In the genomic region with DNA sequence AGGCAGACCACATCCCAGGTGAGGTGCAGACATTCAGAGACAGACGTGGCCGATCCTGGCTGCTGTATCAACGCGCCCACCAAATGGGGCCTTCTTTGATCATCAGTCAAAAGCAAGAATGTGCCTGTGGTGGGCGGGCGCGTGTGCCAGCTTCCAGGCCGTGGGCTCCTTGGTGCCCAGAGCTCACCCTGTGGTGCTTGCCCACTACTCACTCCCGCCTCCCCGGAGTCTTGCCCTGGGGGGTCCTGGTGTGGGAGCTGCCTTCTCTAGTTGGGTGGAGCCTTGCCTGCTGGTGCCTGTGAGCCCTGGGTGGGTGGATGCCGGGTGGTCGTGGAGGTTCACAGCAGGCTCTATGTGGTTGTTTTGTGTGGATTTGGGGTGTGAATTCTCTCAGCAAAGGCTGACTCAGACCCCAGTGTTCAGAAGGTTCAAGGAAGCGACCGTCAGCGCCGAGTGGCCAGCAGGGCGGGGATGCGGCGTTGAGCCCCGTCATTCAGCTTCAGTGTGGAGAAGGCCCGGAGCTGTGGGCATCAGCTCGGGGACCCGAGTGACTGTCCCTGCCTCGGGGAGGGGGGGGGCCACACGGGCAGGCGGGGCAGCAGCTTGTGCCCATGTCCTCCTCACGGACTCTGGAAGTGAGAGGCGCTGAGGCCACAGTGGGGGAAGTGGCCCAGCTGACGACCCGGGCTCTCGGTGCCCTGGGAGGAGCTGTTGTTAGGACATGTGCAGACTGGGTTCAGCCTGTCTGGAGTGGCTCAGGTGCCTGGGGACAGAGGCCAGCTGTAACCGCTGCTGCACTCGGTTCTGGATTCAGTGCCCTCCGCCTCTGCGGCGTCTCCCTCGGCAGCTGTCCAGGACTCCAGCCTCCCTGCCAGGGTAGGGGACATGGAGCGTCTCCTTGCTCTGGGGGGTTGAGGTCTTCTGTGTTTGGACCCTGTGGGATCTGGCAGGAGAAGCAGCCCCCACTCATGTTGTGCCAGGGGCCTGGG, we compare ENCODE assay signal across 1 cellular context.
TF ChIP-seq lines count a peak whose summit lies in the region.

No MANE protein-coding gene starts in this region.

TF ChIP-seq in SK-N-SH treated with all-trans-retinoic acid at 6 μM for 48 hours, 23 proteins besides CTCF, POLR2A, EP300 and RAD21 (continued from another document):
- TF ChIP-seq, protein P1, sequence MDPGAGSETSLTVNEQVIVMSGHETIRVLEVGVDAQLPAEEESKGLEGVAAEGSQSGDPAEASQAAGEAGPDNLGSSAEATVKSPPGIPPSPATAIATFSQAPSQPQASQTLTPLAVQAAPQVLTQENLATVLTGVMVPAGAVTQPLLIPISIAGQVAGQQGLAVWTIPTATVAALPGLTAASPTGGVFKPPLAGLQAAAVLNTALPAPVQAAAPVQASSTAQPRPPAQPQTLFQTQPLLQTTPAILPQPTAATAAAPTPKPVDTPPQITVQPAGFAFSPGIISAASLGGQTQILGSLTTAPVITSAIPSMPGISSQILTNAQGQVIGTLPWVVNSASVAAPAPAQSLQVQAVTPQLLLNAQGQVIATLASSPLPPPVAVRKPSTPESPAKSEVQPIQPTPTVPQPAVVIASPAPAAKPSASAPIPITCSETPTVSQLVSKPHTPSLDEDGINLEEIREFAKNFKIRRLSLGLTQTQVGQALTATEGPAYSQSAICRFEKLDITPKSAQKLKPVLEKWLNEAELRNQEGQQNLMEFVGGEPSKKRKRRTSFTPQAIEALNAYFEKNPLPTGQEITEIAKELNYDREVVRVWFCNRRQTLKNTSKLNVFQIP (CRISPR knock-in tag; IDR thresholded peaks at IDR 0.05; ENCODE audit: borderline replicate concordance, low read depth) = no peak
- TF ChIP-seq PPARA (CRISPR knock-in tag; IDR thresholded peaks at IDR 0.05; ENCODE audit: borderline replicate concordance) = no peak
- TF ChIP-seq, protein P2, sequence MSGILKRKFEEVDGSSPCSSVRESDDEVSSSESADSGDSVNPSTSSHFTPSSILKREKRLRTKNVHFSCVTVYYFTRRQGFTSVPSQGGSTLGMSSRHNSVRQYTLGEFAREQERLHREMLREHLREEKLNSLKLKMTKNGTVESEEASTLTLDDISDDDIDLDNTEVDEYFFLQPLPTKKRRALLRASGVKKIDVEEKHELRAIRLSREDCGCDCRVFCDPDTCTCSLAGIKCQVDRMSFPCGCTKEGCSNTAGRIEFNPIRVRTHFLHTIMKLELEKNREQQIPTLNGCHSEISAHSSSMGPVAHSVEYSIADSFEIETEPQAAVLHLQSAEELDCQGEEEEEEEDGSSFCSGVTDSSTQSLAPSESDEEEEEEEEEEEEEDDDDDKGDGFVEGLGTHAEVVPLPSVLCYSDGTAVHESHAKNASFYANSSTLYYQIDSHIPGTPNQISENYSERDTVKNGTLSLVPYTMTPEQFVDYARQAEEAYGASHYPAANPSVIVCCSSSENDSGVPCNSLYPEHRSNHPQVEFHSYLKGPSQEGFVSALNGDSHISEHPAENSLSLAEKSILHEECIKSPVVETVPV (CRISPR knock-in tag; IDR thresholded peaks at IDR 0.05) = no peak
TF ChIP-seq in SK-N-SH treated with all-trans-retinoic acid at 6 μM for 48 hours: peak in this region for 1.
